ENCODE assay signal across 21 cellular contexts in genomic region chr1:114145504-114146160, GRCh38. TPM values are rescaled to one million over a fixed set of nuclear protein-coding genes. Genes with fewer than 3 reads are reported as not detected.
"Had no signal": no experiment of that assay in that cellular context is flagged by ENCODE, and none has a peak within 500 bp of the region (broad histone marks: within the 10 kb centered on the region; RNA-seq: fewer than 3 reads in every experiment).

No MANE protein-coding gene starts in this region.

- H3K4me3 ChIP-seq: gastrocnemius medialis, heart left ventricle, prostate gland, right atrium auricular region, tibial nerve had no signal

- H3K27ac ChIP-seq: gastrocnemius medialis, heart left ventricle, prostate gland, right atrium auricular region, tibial nerve had no signal

- H3K4me1 ChIP-seq: gastrocnemius medialis, heart left ventricle, prostate gland, right atrium auricular region, tibial nerve had no signal

- H3K36me3 ChIP-seq: gastrocnemius medialis, heart left ventricle, prostate gland, right atrium auricular region, tibial nerve had no signal

- DNase-seq: activated B cell treated with CpG ODN at 0.5 μM for 24 hours; activated CD4-positive, alpha-beta T cell treated with anti-CD3 and anti-CD28 coated beads for 48 hours; activated CD8-positive, alpha-beta T cell treated with anti-CD3 and anti-CD28 coated beads for 36 hours; activated naive CD4-positive, alpha-beta T cell treated with anti-CD3 and anti-CD28 coated beads for 36 hours; activated T-cell treated with anti-CD3 and anti-CD28 coated beads, Interleukin-2, amount 50 U/mL, for 1 hour; central memory CD4-positive, alpha-beta T cell; erythroblast; gastrocnemius medialis; heart left ventricle; left ventricle myocardium superior; naive B cell; stimulated activated CD4-positive, alpha-beta T cell treated with anti-CD3 and anti-CD28 coated beads, Interleukin-2, amount 100 ng/mL, for 24 hours; stimulated activated naive CD8-positive, alpha-beta T cell treated with anti-CD3 and anti-CD28 coated beads, Interleukin-15, Interleukin-2, amounts not matched to agents 100 U/mL and 50 U/mL, for 24 hours; substantia nigra had no signal

- ATAC-seq: activated CD8-positive, alpha-beta T cell treated with anti-CD3 and anti-CD28 coated beads for 36 hours; gastrocnemius medialis; heart left ventricle; left ventricle myocardium superior; stimulated activated naive CD8-positive, alpha-beta T cell treated with anti-CD3 and anti-CD28 coated beads, Interleukin-15, Interleukin-2, amounts not matched to agents 100 U/mL and 50 U/mL, for 24 hours had no signal

- H3K9me3 ChIP-seq: gastrocnemius medialis, prostate gland, right atrium auricular region, tibial nerve had no signal

- H3K4me3 Mint-ChIP-seq: activated B cell treated with CpG ODN at 0.5 μM for 24 hours; activated CD8-positive, alpha-beta T cell treated with anti-CD3 and anti-CD28 coated beads for 36 hours; activated naive CD4-positive, alpha-beta T cell treated with anti-CD3 and anti-CD28 coated beads for 36 hours; brain; naive B cell; neural crest cell; T-helper 2 cell treated with Interferon-gamma antibody and Interleukin-4, amounts not matched to agents 5 μg/mL and 100 μg/mL, for 36 hours had no signal

- H3K9me3 Mint-ChIP-seq: activated CD8-positive, alpha-beta T cell treated with anti-CD3 and anti-CD28 coated beads for 36 hours; activated naive CD4-positive, alpha-beta T cell treated with anti-CD3 and anti-CD28 coated beads for 36 hours; activated T-helper 2 cell treated with anti-CD3 and anti-CD28 coated beads, Interferon-gamma antibody, Interleukin-2, Interleukin-4, amounts not matched to agents 10 μg/mL and 5 μg/mL and 100 μg/mL, durations not matched to agents 14 hours and 24 hours and 36 hours; neural crest cell; T-helper 2 cell treated with Interferon-gamma antibody and Interleukin-4, amounts not matched to agents 5 μg/mL and 100 μg/mL, for 36 hours had no signal

- H3K4me1 Mint-ChIP-seq: activated B cell treated with CpG ODN at 0.5 μM for 24 hours, naive B cell, neural crest cell had no signal

- H3K36me3 Mint-ChIP-seq: brain, naive B cell had no signal

- H3K27ac Mint-ChIP-seq: activated B cell treated with CpG ODN at 0.5 μM for 24 hours; activated CD8-positive, alpha-beta T cell treated with anti-CD3 and anti-CD28 coated beads for 36 hours; activated naive CD4-positive, alpha-beta T cell treated with anti-CD3 and anti-CD28 coated beads for 36 hours; activated T-helper 2 cell treated with anti-CD3 and anti-CD28 coated beads, Interferon-gamma antibody, Interleukin-2, Interleukin-4, amounts not matched to agents 10 μg/mL and 5 μg/mL and 100 μg/mL, durations not matched to agents 14 hours and 24 hours and 36 hours; brain; naive B cell; T-helper 2 cell treated with Interferon-gamma antibody and Interleukin-4, amounts not matched to agents 5 μg/mL and 100 μg/mL, for 36 hours had no signal

RNA-seq across cellular contexts. Expression of gene SYT6, which starts 8.0 kb away (rescaled TPM):
- total RNA-seq: activated B cell treated with CpG ODN at 0.5 μM for 24 hours; activated CD8-positive, alpha-beta T cell treated with anti-CD3 and anti-CD28 coated beads for 36 hours; activated naive CD4-positive, alpha-beta T cell treated with anti-CD3 and anti-CD28 coated beads for 36 hours; activated T-helper 2 cell treated with anti-CD3 and anti-CD28 coated beads, Interferon-gamma antibody, Interleukin-2, Interleukin-4, amounts not matched to agents 10 μg/mL and 5 μg/mL and 100 μg/mL, durations not matched to agents 14 hours and 24 hours and 36 hours; left ventricle myocardium superior; right atrium auricular region had no signal
